24 cellular contexts compared by ENCODE assay signal in genomic region chr18:46700026-46700425, GRCh38. TPM values are rescaled to one million over a fixed set of nuclear protein-coding genes. Genes with fewer than 3 reads are reported as not detected.
"Had no signal": no experiment of that assay in that cellular context is flagged by ENCODE, and none has a peak within 500 bp of the region (broad histone marks: within the 10 kb centered on the region; RNA-seq: fewer than 3 reads in every experiment).

No MANE protein-coding gene starts in this region.

- H3K36me3 ChIP-seq: MG63 had no signal

- H3K27ac ChIP-seq: RWPE1 had no signal

- H3K4me2 ChIP-seq: SK-N-SH had no signal

- H3K4me3 ChIP-seq: MG63 had no signal

- DNase-seq: IMR-90, Karpas-422, KG1, MG63, NCI-H1092, NCI-H1105 treated with DMSO at 0.1 percent for 48 hours, NCI-H1417 treated with DMSO at 0.1 percent for 48 hours, NCI-H146, NCI-H187 treated with DMSO at 0.1 percent for 48 hours, NCI-H2029 treated with DMSO at 0.1 percent for 48 hours, NCI-H226, NCI-H446, NCI-H510A, NCI-H524 treated with DMSO at 0.1 percent for 48 hours, NCI-H774, PC-3, SK-N-SH, SW 1271, T-cell had no signal

- H3K9ac ChIP-seq: SK-N-SH had no signal

- ATAC-seq: Panc1, PC-3, T-cell had no signal

- H3K9me3 ChIP-seq: MG63, SK-N-SH had no signal

- H3K27me3 ChIP-seq: MG63 had no signal

RNA-seq across cellular contexts. Expression of gene LOXHD1, which starts 43.0 kb away (rescaled TPM):
- total RNA-seq: HT-29, IMR-90, OCI-LY7, PC-3, SK-MEL-5 had no signal

RNA-seq across cellular contexts. Expression of gene ST8SIA5, which starts 56.8 kb away (rescaled TPM):
- total RNA-seq: HT-29, IMR-90, SK-MEL-5 had no signal
